1 cellular context compared by ENCODE assay signal in genomic region chr7:105876091-105876963, GRCh38.
A peak's percentile ranks its signal among the peaks of the same experiment; 100 is the strongest.
TF ChIP-seq lines count a peak whose summit lies in the region.

Gene ATXN7L1, minus strand, starts transcription at chr7:105876599. Its CDS starts 41 bp downstream, at chr7:105876558.

TF ChIP-seq in HepG2, 621 proteins besides CTCF, POLR2A, EP300 and RAD21 (continued from another document and continues in another):
- TF ChIP-seq DBP (CRISPR knock-in tag; IDR thresholded peaks at IDR 0.05; ENCODE audit: not compliant biosample characterization) = no peak
- TF ChIP-seq ZBTB2 (CRISPR knock-in tag; IDR thresholded peaks at IDR 0.05; ENCODE audit: low read depth) = peak; percentile 86; the same call in 1 of the 2 replicates
- TF ChIP-seq FOXA1 (IDR thresholded peaks at IDR 0.05) = no peak
- peak; percentile 49 for TF ChIP-seq FOXA1 (CRISPR knock-in tag; IDR thresholded peaks at IDR 0.05)
- 0 out of 2 replicates have a peak, but pooled peaks have one; percentile 9 for TF ChIP-seq CBFB (CRISPR knock-in tag; IDR thresholded peaks at IDR 0.05)
- TF ChIP-seq ZNF607 (CRISPR knock-in tag; IDR thresholded peaks at IDR 0.05; ENCODE audit: borderline replicate concordance) = peak; percentile 74
- no peak for TF ChIP-seq PREB (CRISPR knock-in tag; IDR thresholded peaks at IDR 0.05)
- no peak; the same call in 1 of the 2 replicates for TF ChIP-seq NR2F2 (IDR thresholded peaks at IDR 0.05; ENCODE audit: borderline replicate concordance, low read depth)
- 0 out of 2 replicates have a peak, but pooled peaks have one; percentile 10 for TF ChIP-seq FOXA3 (CRISPR knock-in tag; IDR thresholded peaks at IDR 0.05)
- TF ChIP-seq KMT2B (CRISPR knock-in tag; IDR thresholded peaks at IDR 0.05) = 0 out of 2 replicates have a peak, but pooled peaks have one; percentile 34
- no peak for TF ChIP-seq NCOA5 (CRISPR knock-in tag; IDR thresholded peaks at IDR 0.05)
- no peak for TF ChIP-seq ZNF331 (CRISPR knock-in tag; IDR thresholded peaks at IDR 0.05)
- 0 out of 2 replicates have a peak, but pooled peaks have one; percentile 29 for TF ChIP-seq CCDC6 (CRISPR knock-in tag; IDR thresholded peaks at IDR 0.05)
- TF ChIP-seq ERF (CRISPR knock-in tag; IDR thresholded peaks at IDR 0.05) = no peak; the same call in 1 of the 2 replicates
- TF ChIP-seq BRD4 (CRISPR knock-in tag; IDR thresholded peaks at IDR 0.05) = peak; percentile 42; the same call in 1 of the 2 replicates
- TF ChIP-seq HDAC1 (CRISPR knock-in tag; IDR thresholded peaks at IDR 0.05) = 0 out of 2 replicates have a peak, but pooled peaks have one; percentile 18
- TF ChIP-seq ZBTB40 (IDR thresholded peaks at IDR 0.05) = no peak
- no peak for TF ChIP-seq ZBTB40 (CRISPR knock-in tag; IDR thresholded peaks at IDR 0.05)
- peak; percentile 75; the same call in 1 of the 2 replicates for TF ChIP-seq ZNF777 (CRISPR knock-in tag; IDR thresholded peaks at IDR 0.05)
- TF ChIP-seq XRCC5 (optimal IDR thresholded peaks at IDR 0.05; ENCODE audit: low read length) = peak; percentile 12
- peak; percentile 81 for TF ChIP-seq MAZ (IDR thresholded peaks at IDR 0.05; ENCODE audit: borderline replicate concordance, low read depth, low read length)
- TF ChIP-seq MAZ (CRISPR knock-in tag; IDR thresholded peaks at IDR 0.05; ENCODE audit: low read depth) = peak; percentile 22; the same call in 1 of the 2 replicates
- peak; percentile 16 for TF ChIP-seq TEAD3 (CRISPR knock-in tag; optimal IDR thresholded peaks at IDR 0.05; ENCODE audit: borderline replicate concordance)
- TF ChIP-seq PATZ1 (CRISPR knock-in tag; IDR thresholded peaks at IDR 0.05) = peak; percentile 51; the same call in 1 of the 2 replicates
- TF ChIP-seq NKX3-1 (CRISPR knock-in tag; IDR thresholded peaks at IDR 0.05) = 0 out of 2 replicates have a peak, but pooled peaks have one; percentile 32
- TF ChIP-seq KDM2A (CRISPR knock-in tag; IDR thresholded peaks at IDR 0.05; ENCODE audit: borderline replicate concordance, low read depth) = peak; percentile 32; the same call in 1 of the 2 replicates
- peak; percentile 16; the same call in 1 of the 2 replicates for TF ChIP-seq ZNF543 (CRISPR knock-in tag; IDR thresholded peaks at IDR 0.05)
- TF ChIP-seq MEIS2 (CRISPR knock-in tag; IDR thresholded peaks at IDR 0.05) = 0 out of 2 replicates have a peak, but pooled peaks have one; percentile 24
- peak; percentile 4; the same call in 1 of the 2 replicates for TF ChIP-seq ETS1 (CRISPR knock-in tag; IDR thresholded peaks at IDR 0.05)
- TF ChIP-seq ZFY (CRISPR knock-in tag; IDR thresholded peaks at IDR 0.05) = peak; percentile 68
- peak; percentile 95 for TF ChIP-seq ZNF746 (CRISPR knock-in tag; IDR thresholded peaks at IDR 0.05)
- peak; percentile 35; the same call in 1 of the 2 replicates for TF ChIP-seq ZNF589 (CRISPR knock-in tag; conservative IDR thresholded peaks at IDR 0.05)
- peak; percentile 44 for TF ChIP-seq SKI (IDR thresholded peaks at IDR 0.05; ENCODE audit: partially characterized antibody)
- TF ChIP-seq POLR2G (IDR thresholded peaks at IDR 0.05; ENCODE audit: low read depth, low read length) = peak; percentile 80
- peak; percentile 4; the same call in 1 of the 2 replicates for TF ChIP-seq NCOA2 (CRISPR knock-in tag; IDR thresholded peaks at IDR 0.05)
- TF ChIP-seq ZNF232 (CRISPR knock-in tag; IDR thresholded peaks at IDR 0.05; ENCODE audit: borderline replicate concordance) = 0 out of 2 replicates have a peak, but pooled peaks have one; percentile 63
- TF ChIP-seq ZNF773 (CRISPR knock-in tag; IDR thresholded peaks at IDR 0.05; ENCODE audit: borderline replicate concordance) = peak; percentile 79; the same call in 1 of the 2 replicates
- TF ChIP-seq HOXA3 (CRISPR knock-in tag; IDR thresholded peaks at IDR 0.05) = peak; percentile 49
- TF ChIP-seq BRCA1 (CRISPR knock-in tag; IDR thresholded peaks at IDR 0.05) = 0 out of 2 replicates have a peak, but pooled peaks have one; percentile 64
- TF ChIP-seq MAX (IDR thresholded peaks at IDR 0.05) = peak; percentile 88
- TF ChIP-seq HNRNPK (IDR thresholded peaks at IDR 0.05; ENCODE audit: low read depth, low read length, poor library complexity, severe bottlenecking) = peak; percentile 65
- peak; percentile 55; the same call in 1 of the 2 replicates for TF ChIP-seq TEAD2 (CRISPR knock-in tag; IDR thresholded peaks at IDR 0.05)
- no peak; the same call in 2 of the 3 replicates for TF ChIP-seq MXI1 (IDR thresholded peaks at IDR 0.05; ENCODE audit: borderline replicate concordance, low read depth, low read length)
- peak; percentile 13 for TF ChIP-seq AGO1 (IDR thresholded peaks at IDR 0.05; ENCODE audit: low read depth, low read length, poor library complexity, severe bottlenecking)
- no peak for TF ChIP-seq ZNF251 (CRISPR knock-in tag; IDR thresholded peaks at IDR 0.05)
- TF ChIP-seq SAP130 (CRISPR knock-in tag; IDR thresholded peaks at IDR 0.05; ENCODE audit: low read depth) = peak; percentile 46; the same call in 1 of the 2 replicates
- 0 out of 2 replicates have a peak, but pooled peaks have one; percentile 28 for TF ChIP-seq ONECUT2 (CRISPR knock-in tag; IDR thresholded peaks at IDR 0.05)
- TF ChIP-seq ZFP82 (CRISPR knock-in tag; IDR thresholded peaks at IDR 0.05; ENCODE audit: borderline replicate concordance) = peak; percentile 28; the same call in 1 of the 2 replicates
